Comparison of ENCODE assay signal across 8 cellular contexts in genomic region chrY:15455978-15456890, GRCh38.
DNase-seq lines count a peak whose midpoint lies in the region; ATAC-seq and TF ChIP-seq lines count a peak whose summit lies in the region.

No MANE protein-coding gene starts in this region.

- H3K4me1 ChIP-seq in mucosa of descending colon (ENCODE audit: low read depth) (no peaks in the 10 kb centered on the region), thymus (ENCODE audit: control insufficient read depth, insufficient read depth, low read length) (no peaks in the 10 kb centered on the region)

- WGBS in thymus: 24% methylated on average over 71 of the region's 71 CpGs

- H3K4me3 ChIP-seq in mucosa of descending colon: no peak overlapping the region
- peak overlapping the region; percentile 33 for H3K4me3 ChIP-seq in thymus (ENCODE audit: low read length)

- ATAC-seq in mucosa of descending colon (no peak), GM21737 (IDR thresholded peaks at IDR 0.05; ENCODE audit: unreplicated experiment) (no peak), HG02763 (IDR thresholded peaks at IDR 0.05; ENCODE audit: unreplicated experiment) (no peak)

- peak; percentile 7 to 49 (median 22) for DNase-seq in activated CD4-positive, CD25-positive, alpha-beta regulatory T cell (lab: John Stamatoyannopoulos, UW)
- no peak for DNase-seq in activated CD4-positive, CD25-positive, alpha-beta regulatory T cell treated with anti-CD3 and anti-CD28 coated beads, Interleukin-2, amount 50 U/mL, for 72 hours
- DNase-seq in activated naive CD4-positive, alpha-beta T cell treated with anti-CD3 and anti-CD28 coated beads, Interleukin-2, amount 50 U/mL, for 16 hours: peak; percentile 69
- DNase-seq in mucosa of descending colon: peak in 2 of 3 donors; percentile 90 to 91
- no peak for DNase-seq in A172 (ENCODE audit: low spot score)

- intact Hi-C loops in mucosa of descending colon (cut with DNase I, micrococcal nuclease): no loop called here

- H3K9me3 ChIP-seq in mucosa of descending colon (no peaks in the 10 kb centered on the region), thymus (ENCODE audit: control insufficient read depth) (no peaks in the 10 kb centered on the region)

- H3K27ac ChIP-seq in thymus (ENCODE audit: low read depth): peak overlapping the region; percentile 53

- TF ChIP-seq CTCF in mucosa of descending colon (IDR thresholded peaks at IDR 0.05): no peak

- H3K27me3 ChIP-seq in thymus (ENCODE audit: control insufficient read depth, insufficient read depth): no peaks in the 10 kb centered on the region

- H3K36me3 ChIP-seq in mucosa of descending colon (ENCODE audit: low read depth) (no peaks in the 10 kb centered on the region), thymus (ENCODE audit: control insufficient read depth, insufficient read depth) (no peaks in the 10 kb centered on the region)

Comparison
In these comparisons a context has a peak if more than half of its experiments do, and no peak if none do; other contexts are left out.
1. DNase-seq: peak in activated CD4-positive, CD25-positive, alpha-beta regulatory T cell (4 of 4), activated naive CD4-positive, alpha-beta T cell treated with anti-CD3 and anti-CD28 coated beads, Interleukin-2, amount 50 U/mL, for 16 hours (single experiment) and mucosa of descending colon (2 of 3); none in activated CD4-positive, CD25-positive, alpha-beta regulatory T cell treated with anti-CD3 and anti-CD28 coated beads, Interleukin-2, amount 50 U/mL, for 72 hours (single experiment) and A172 (single experiment).